In genomic region chr13:37587236-37587635, GRCh38 we compare ENCODE assay signal across 32 cellular contexts. TPM values are rescaled to one million over a fixed set of nuclear protein-coding genes. Genes with fewer than 3 reads are reported as not detected.
"Had no signal": no experiment of that assay in that cellular context is flagged by ENCODE, and none has a peak within 500 bp of the region (broad histone marks: within the 10 kb centered on the region; RNA-seq: fewer than 3 reads in every experiment).

No MANE protein-coding gene starts in this region.

- H3K27ac Mint-ChIP-seq: activated B cell treated with CpG ODN at 0.5 μM for 24 hours; activated CD4-positive, alpha-beta memory T cell treated with anti-CD3 and anti-CD28 coated beads, Interleukin-2, amount 10 ng/mL, durations not matched to agents 7 days and 5 days; activated naive CD4-positive, alpha-beta T cell treated with anti-CD3 and anti-CD28 coated beads, Interleukin-2, amount 10 ng/mL, durations not matched to agents 7 days and 5 days; activated naive CD4-positive, alpha-beta T cell treated with anti-CD3 and anti-CD28 coated beads, Interleukin-2, amount 50 U/mL, for 72 hours; activated naive CD8-positive, alpha-beta T cell treated with anti-CD3 and anti-CD28 coated beads, Interleukin-2, amount 10 ng/mL, durations not matched to agents 7 days and 5 days; activated T-cell treated with anti-CD3 and anti-CD28 coated beads, Interleukin-2, amount 50 U/mL, for 24 hours; activated T-cell treated with anti-CD3 and anti-CD28 coated beads, Interleukin-2, amount 50 U/mL, for 72 hours; brain; effector memory CD8-positive, alpha-beta T cell; T-helper 17 cell; T-helper 2 cell treated with Interferon-gamma antibody and Interleukin-4, amounts not matched to agents 5 μg/mL and 100 μg/mL, for 36 hours had no signal

- H3K36me3 ChIP-seq: ascending aorta, breast epithelium, cardiac muscle cell, esophagus squamous epithelium, WERI-Rb-1 had no signal

- H3K27me3 Mint-ChIP-seq: activated B cell treated with CpG ODN at 0.5 μM for 24 hours; activated CD4-positive, alpha-beta memory T cell treated with anti-CD3 and anti-CD28 coated beads, Interleukin-2, amount 10 ng/mL, durations not matched to agents 7 days and 5 days; activated naive CD4-positive, alpha-beta T cell treated with anti-CD3 and anti-CD28 coated beads, Interleukin-2, amount 10 ng/mL, durations not matched to agents 7 days and 5 days; activated naive CD8-positive, alpha-beta T cell treated with anti-CD3 and anti-CD28 coated beads, Interleukin-2, amount 10 ng/mL, durations not matched to agents 7 days and 5 days; activated T-cell treated with anti-CD3 and anti-CD28 coated beads, Interleukin-2, amount 50 U/mL, for 24 hours; brain; effector memory CD8-positive, alpha-beta T cell; T-helper 17 cell had no signal

- H3K27me3 ChIP-seq: ascending aorta, breast epithelium, cardiac muscle cell, esophagus squamous epithelium, foreskin keratinocyte, gastroesophageal sphincter, heart right ventricle had no signal

- H3K4me3 ChIP-seq: ascending aorta, breast epithelium, cardiac muscle cell, esophagus squamous epithelium, gastroesophageal sphincter, heart right ventricle had no signal

- DNase-seq: activated B cell treated with CpG ODN at 0.5 μM for 24 hours; activated CD4-positive, alpha-beta memory T cell treated with anti-CD3 and anti-CD28 coated beads, Interleukin-2, amount 10 ng/mL, durations not matched to agents 7 days and 5 days; activated CD4-positive, alpha-beta T cell treated with anti-CD3 and anti-CD28 coated beads for 48 hours; activated CD4-positive, alpha-beta T cell treated with anti-CD3 and anti-CD28 coated beads, Interleukin-2, amount 50 U/mL, for 4 hours; activated CD8-positive, alpha-beta memory T cell treated with anti-CD3 and anti-CD28 coated beads, Interleukin-2, amount 50 U/mL, for 48 hours; activated gamma-delta T cell; activated naive CD4-positive, alpha-beta T cell; activated naive CD4-positive, alpha-beta T cell treated with anti-CD3 and anti-CD28 coated beads, Interleukin-2, amount 10 ng/mL, durations not matched to agents 7 days and 5 days; activated naive CD8-positive, alpha-beta T cell treated with anti-CD3 and anti-CD28 coated beads, Interleukin-2, amount 10 ng/mL, durations not matched to agents 7 days and 5 days; activated T-cell treated with anti-CD3 and anti-CD28 coated beads for 4 hours; activated T-cell treated with anti-CD3 and anti-CD28 coated beads, Interleukin-2, amount 50 U/mL, for 24 hours; activated T-cell treated with anti-CD3 and anti-CD28 coated beads, Interleukin-2, amount 50 U/mL, for 72 hours; central memory CD4-positive, alpha-beta T cell; cortex of kidney; dermis blood vessel endothelial cell; effector CD4-positive, alpha-beta T cell; effector memory CD8-positive, alpha-beta T cell; esophagus squamous epithelium; foreskin keratinocyte; T-helper 1 cell; T-helper 17 cell; T1000; WERI-Rb-1 had no signal

- H3K9me3 Mint-ChIP-seq: activated CD4-positive, alpha-beta memory T cell treated with anti-CD3 and anti-CD28 coated beads, Interleukin-2, amount 10 ng/mL, durations not matched to agents 7 days and 5 days; brain; T-helper 2 cell treated with Interferon-gamma antibody and Interleukin-4, amounts not matched to agents 5 μg/mL and 100 μg/mL, for 36 hours had no signal

- H3K4me3 Mint-ChIP-seq: activated B cell treated with CpG ODN at 0.5 μM for 24 hours; activated CD4-positive, alpha-beta memory T cell treated with anti-CD3 and anti-CD28 coated beads, Interleukin-2, amount 10 ng/mL, durations not matched to agents 7 days and 5 days; activated naive CD4-positive, alpha-beta T cell treated with anti-CD3 and anti-CD28 coated beads, Interleukin-2, amount 10 ng/mL, durations not matched to agents 7 days and 5 days; activated naive CD8-positive, alpha-beta T cell treated with anti-CD3 and anti-CD28 coated beads, Interleukin-2, amount 10 ng/mL, durations not matched to agents 7 days and 5 days; activated T-cell treated with anti-CD3 and anti-CD28 coated beads, Interleukin-2, amount 50 U/mL, for 24 hours; activated T-cell treated with anti-CD3 and anti-CD28 coated beads, Interleukin-2, amount 50 U/mL, for 72 hours; brain; effector memory CD8-positive, alpha-beta T cell; T-helper 17 cell; T-helper 2 cell treated with Interferon-gamma antibody and Interleukin-4, amounts not matched to agents 5 μg/mL and 100 μg/mL, for 36 hours had no signal

- H3K27ac ChIP-seq: ascending aorta, breast epithelium, cardiac muscle cell, epithelial cell of prostate, esophagus squamous epithelium, foreskin keratinocyte, gastroesophageal sphincter, heart right ventricle, WERI-Rb-1 had no signal

- H3K4me1 Mint-ChIP-seq: activated B cell treated with CpG ODN at 0.5 μM for 24 hours; activated CD4-positive, alpha-beta memory T cell treated with anti-CD3 and anti-CD28 coated beads, Interleukin-2, amount 10 ng/mL, durations not matched to agents 7 days and 5 days; activated naive CD4-positive, alpha-beta T cell treated with anti-CD3 and anti-CD28 coated beads, Interleukin-2, amount 10 ng/mL, durations not matched to agents 7 days and 5 days; activated naive CD8-positive, alpha-beta T cell treated with anti-CD3 and anti-CD28 coated beads, Interleukin-2, amount 10 ng/mL, durations not matched to agents 7 days and 5 days; brain; T-helper 17 cell had no signal

- H3K36me3 Mint-ChIP-seq: activated naive CD4-positive, alpha-beta T cell treated with anti-CD3 and anti-CD28 coated beads, Interleukin-2, amount 10 ng/mL, durations not matched to agents 7 days and 5 days; activated naive CD4-positive, alpha-beta T cell treated with anti-CD3 and anti-CD28 coated beads, Interleukin-2, amount 50 U/mL, for 72 hours; activated naive CD8-positive, alpha-beta T cell treated with anti-CD3 and anti-CD28 coated beads, Interleukin-2, amount 10 ng/mL, durations not matched to agents 7 days and 5 days; brain had no signal

- H3K9me3 ChIP-seq: ascending aorta, breast epithelium, esophagus squamous epithelium, gastroesophageal sphincter, heart right ventricle had no signal

- H3K4me1 ChIP-seq: ascending aorta, breast epithelium, esophagus squamous epithelium, foreskin keratinocyte, gastroesophageal sphincter had no signal

RNA-seq across cellular contexts. Expression of gene POSTN, which starts 11.3 kb away (rescaled TPM):
- total RNA-seq: activated B cell treated with CpG ODN at 0.5 μM for 24 hours; activated CD4-positive, alpha-beta memory T cell treated with anti-CD3 and anti-CD28 coated beads, Interleukin-2, amount 10 ng/mL, durations not matched to agents 7 days and 5 days; activated naive CD4-positive, alpha-beta T cell treated with anti-CD3 and anti-CD28 coated beads, Interleukin-2, amount 50 U/mL, for 72 hours; activated naive CD8-positive, alpha-beta T cell treated with anti-CD3 and anti-CD28 coated beads, Interleukin-2, amount 10 ng/mL, durations not matched to agents 7 days and 5 days; activated T-cell treated with anti-CD3 and anti-CD28 coated beads, Interleukin-2, amount 50 U/mL, for 72 hours; T-helper 17 cell had no signal
